Comparison of ENCODE assay signal across 1 cellular context in the genomic region with DNA sequence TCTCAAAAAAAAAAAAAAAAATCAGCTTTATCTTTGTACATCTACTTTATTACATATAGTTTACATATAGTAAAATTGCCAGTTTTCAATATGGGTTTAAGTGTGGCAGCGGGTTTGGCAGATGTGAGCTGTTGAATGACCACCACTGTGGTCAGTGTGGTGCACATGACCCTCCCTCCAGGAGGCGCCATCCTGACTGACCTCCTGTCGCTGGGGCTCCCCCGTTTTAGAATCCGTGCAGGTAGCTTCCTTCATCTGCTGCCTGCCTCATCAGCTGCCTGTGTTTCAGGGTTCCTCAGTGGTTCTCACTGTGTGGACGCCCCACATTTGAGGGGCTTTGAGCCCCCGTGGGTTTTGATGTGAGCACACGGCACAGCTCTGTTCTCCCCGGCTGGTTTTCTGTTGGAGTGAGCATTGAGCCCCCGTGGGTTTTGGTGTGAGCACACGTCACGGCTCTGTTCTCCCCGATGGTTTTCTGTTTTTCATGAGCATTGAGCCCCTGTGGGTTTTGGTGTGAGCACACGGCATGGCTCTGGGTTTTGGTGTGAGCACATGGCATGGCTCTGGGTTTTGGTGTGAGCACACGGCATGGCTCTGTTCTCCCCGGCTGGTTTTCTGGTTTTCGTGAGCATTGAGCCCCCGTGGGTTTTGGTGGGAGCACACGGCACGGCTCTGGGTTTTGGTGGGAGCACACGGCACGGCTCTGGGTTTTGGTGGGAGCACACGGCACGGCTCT.
TF ChIP-seq lines count a peak whose summit lies in the region.

No MANE protein-coding gene starts in this region.

TF ChIP-seq in GM23338, 12 proteins besides CTCF, POLR2A, EP300 and RAD21 (continued from another document):
- TF ChIP-seq ZNF462 (CRISPR knock-in tag; IDR thresholded peaks at IDR 0.05) (no peak), CREB1 (CRISPR knock-in tag; IDR thresholded peaks at IDR 0.05; ENCODE audit: low read depth) (no peak), EZH2phosphoT487 (IDR thresholded peaks at IDR 0.05; ENCODE audit: unreplicated experiment) (no peak), ZNF331 (CRISPR knock-in tag; IDR thresholded peaks at IDR 0.05; ENCODE audit: low read depth) (no peak), EZH2 (IDR thresholded peaks at IDR 0.05; ENCODE audit: low read depth, unreplicated experiment) (no peak)
